In the genomic region with DNA sequence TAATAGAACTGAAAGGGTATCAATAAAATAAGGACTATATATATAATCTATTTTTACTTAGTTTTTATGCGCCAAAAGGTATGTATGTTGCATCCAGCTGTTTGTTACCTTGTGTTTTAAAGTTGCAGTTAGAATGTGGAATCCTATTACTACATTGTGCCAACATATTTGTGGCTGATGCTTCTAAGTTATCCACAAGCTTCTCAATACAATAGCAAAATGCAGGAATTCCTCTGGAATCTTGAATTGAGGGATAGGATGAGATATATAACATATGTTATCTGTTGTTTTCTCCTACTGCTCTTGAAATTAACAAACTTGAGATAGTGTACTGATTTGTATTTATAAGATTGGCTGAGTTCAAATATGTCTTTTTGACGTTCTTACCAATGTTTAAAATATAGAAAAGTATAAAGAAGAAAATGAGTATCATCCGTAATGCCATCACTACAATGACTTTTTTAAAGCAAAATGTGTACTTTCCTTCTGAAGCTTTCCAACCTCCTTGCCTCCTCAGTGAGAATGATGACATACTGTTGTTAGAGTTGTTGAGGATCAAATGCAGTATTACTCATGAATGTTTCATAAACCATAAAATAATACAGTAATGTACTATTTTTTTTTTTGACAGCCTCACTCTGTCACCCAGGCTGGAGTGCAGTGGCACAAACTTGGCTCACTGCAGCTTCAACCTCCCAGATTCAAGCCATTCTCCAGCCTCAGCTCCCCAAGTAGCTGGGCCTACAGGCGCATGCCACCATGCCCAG, we compare ENCODE assay signal across 13 cellular contexts. TPM values are rescaled to one million over a fixed set of nuclear protein-coding genes. Genes with fewer than 3 reads are reported as not detected.
DNase-seq lines count a peak whose midpoint lies in the region; ATAC-seq and TF ChIP-seq lines count a peak whose summit lies in the region.
"Had no signal": no experiment of that assay in that cellular context is flagged by ENCODE, and none has a peak within 500 bp of the region (broad histone marks: within the 10 kb centered on the region; RNA-seq: fewer than 3 reads in every experiment).

No MANE protein-coding gene starts in this region.

- H3K4me3 ChIP-seq in breast epithelium (no peak overlapping the region), OCI-LY7 (ENCODE audit: low read depth, low read length, poor library complexity, severe bottlenecking) (no peak overlapping the region), heart left ventricle (no peak overlapping the region)
- H3K4me3 ChIP-seq: gastrocnemius medialis had no signal

- CTCF ChIA-PET in MCF 10A (lab: Yijun Ruan, JAX) (interaction anchor here (0.7 to 1.1 kb wide), 3 partner anchors 105 to 258 kb away, joined by 3 to 4 read pairs (median 3); no protein-coding TSS in a partner anchor), OCI-LY7 (lab: Charles Lee; ENCODE audit: unreplicated experiment) (interaction anchor here (0.6 kb wide), 1 partner anchor 25 kb away, joined by 3 read pairs; no protein-coding TSS in a partner anchor)

- no peak overlapping the region for H3K27ac ChIP-seq in breast epithelium
- no peak overlapping the region for H3K27ac ChIP-seq in OCI-LY7 (ENCODE audit: low read depth, low read length, poor library complexity, severe bottlenecking)
- no peak overlapping the region for H3K27ac ChIP-seq in heart left ventricle

- H3K9me3 Mint-ChIP-seq in MCF 10A (ENCODE audit: unreplicated experiment): no peaks in the 10 kb centered on the region
- H3K9me3 Mint-ChIP-seq in activated T-helper 2 cell treated with anti-CD3 and anti-CD28 coated beads, Interferon-gamma antibody, Interleukin-2, Interleukin-4, amounts not matched to agents 10 μg/mL and 5 μg/mL and 100 μg/mL, durations not matched to agents 14 hours and 24 hours and 36 hours: no peaks in the 10 kb centered on the region

- TF ChIP-seq CTCF in MCF 10A (IDR thresholded peaks at IDR 0.05; ENCODE audit: unreplicated experiment) (no peak), breast epithelium (IDR thresholded peaks at IDR 0.05) (no peak), OCI-LY7 (conservative IDR thresholded peaks at IDR 0.05; ENCODE audit: low read length) (no peak), heart left ventricle (IDR thresholded peaks at IDR 0.05) (no peak)

- H2AFZ ChIP-seq in OCI-LY7 (ENCODE audit: low read length): no peak overlapping the region

- peak; percentile 54 for DNase-seq in MCF 10A (ENCODE audit: unreplicated experiment)
- no peak for DNase-seq in breast epithelium (ENCODE audit: low spot score in 2 of 2)
- DNase-seq in activated T-helper 2 cell treated with anti-CD3 and anti-CD28 coated beads, Interferon-gamma antibody, Interleukin-2, Interleukin-4, amounts not matched to agents 10 μg/mL and 5 μg/mL and 100 μg/mL, durations not matched to agents 14 hours and 24 hours and 36 hours (ENCODE audit: low spot score): no peak
- peak; percentile 28 for DNase-seq in fibroblast of the conjunctiva (ENCODE audit: low read depth)
- DNase-seq in OCI-LY7 (ENCODE audit: low spot score): no peak
- DNase-seq in heart left ventricle: no peak
- no peak for DNase-seq in hippocampal formation (lab: John Stamatoyannopoulos, UW)
- DNase-seq in NCI-H187 (lab: John Stamatoyannopoulos, UW): no peak
- DNase-seq: central memory CD4-positive, alpha-beta T cell; gastrocnemius medialis; NCI-H526 treated with DMSO at 0.1 percent for 48 hours; stimulated activated CD4-positive, alpha-beta T cell treated with anti-CD3 and anti-CD28 coated beads, Interleukin-4, amount 100 ng/mL, for 24 hours had no signal

- no peak overlapping the region for H3K4me3 Mint-ChIP-seq in MCF 10A (ENCODE audit: unreplicated experiment)
- peak overlapping the region; percentile 9 for H3K4me3 Mint-ChIP-seq in activated T-helper 2 cell treated with anti-CD3 and anti-CD28 coated beads, Interferon-gamma antibody, Interleukin-2, Interleukin-4, amounts not matched to agents 10 μg/mL and 5 μg/mL and 100 μg/mL, durations not matched to agents 14 hours and 24 hours and 36 hours (ENCODE audit: low read depth)

- no peaks in the 10 kb centered on the region for H3K27me3 ChIP-seq in breast epithelium
- no peaks in the 10 kb centered on the region for H3K27me3 ChIP-seq in heart left ventricle
- H3K27me3 ChIP-seq: gastrocnemius medialis had no signal

- peaks cover 0 to 22% of the 10 kb centered on the region in 2 donors for H3K4me1 ChIP-seq in breast epithelium
- peaks cover 74% of the 10 kb centered on the region for H3K4me1 ChIP-seq in OCI-LY7 (ENCODE audit: insufficient read depth, low read length, poor library complexity, severe bottlenecking)
- H3K4me1 ChIP-seq in heart left ventricle: peaks cover 7 to 100% (median 90%) of the 10 kb centered on the region in 12 donors

- no peaks in the 10 kb centered on the region for H3K27me3 Mint-ChIP-seq in MCF 10A (ENCODE audit: insufficient read depth, unreplicated experiment)
- no peaks in the 10 kb centered on the region for H3K27me3 Mint-ChIP-seq in activated T-helper 2 cell treated with anti-CD3 and anti-CD28 coated beads, Interferon-gamma antibody, Interleukin-2, Interleukin-4, amounts not matched to agents 10 μg/mL and 5 μg/mL and 100 μg/mL, durations not matched to agents 14 hours and 24 hours and 36 hours (ENCODE audit: low read depth)

- peaks cover 17% of the 10 kb centered on the region for H3K36me3 Mint-ChIP-seq in MCF 10A (ENCODE audit: insufficient read depth, unreplicated experiment)
- peaks cover 75% of the 10 kb centered on the region for H3K36me3 Mint-ChIP-seq in activated T-helper 2 cell treated with anti-CD3 and anti-CD28 coated beads, Interferon-gamma antibody, Interleukin-2, Interleukin-4, amounts not matched to agents 10 μg/mL and 5 μg/mL and 100 μg/mL, durations not matched to agents 14 hours and 24 hours and 36 hours (ENCODE audit: low read depth)

- peaks cover 69% of the 10 kb centered on the region for H4K20me1 ChIP-seq in OCI-LY7 (ENCODE audit: insufficient read depth, low read length)

- no peak overlapping the region for H3K27ac Mint-ChIP-seq in MCF 10A (ENCODE audit: low read depth, unreplicated experiment)
- H3K27ac Mint-ChIP-seq in activated T-helper 2 cell treated with anti-CD3 and anti-CD28 coated beads, Interferon-gamma antibody, Interleukin-2, Interleukin-4, amounts not matched to agents 10 μg/mL and 5 μg/mL and 100 μg/mL, durations not matched to agents 14 hours and 24 hours and 36 hours: peak overlapping the region; percentile 50

- H3K36me3 ChIP-seq in breast epithelium (no peaks in the 10 kb centered on the region), OCI-LY7 (ENCODE audit: insufficient read depth, low read length) (peaks cover 71% of the 10 kb centered on the region), heart left ventricle (peaks cover 0 to 16% (median 0%) of the 10 kb centered on the region in 9 donors)
- H3K36me3 ChIP-seq: gastrocnemius medialis had no signal

- POLR2A ChIA-PET in MCF 10A (lab: Yijun Ruan, JAX) (interaction anchor here (0.6 to 6.1 kb wide), 11 partner anchors 12 to 1072 kb away, joined by 3 to 25 read pairs (median 3); partner anchors contain the start of gene NUP107), OCI-LY7 (lab: Charles Lee) (interaction anchor here (0.6 to 1.9 kb wide), 8 partner anchors 16 to 1060 kb away, joined by 3 to 8 read pairs (median 4); no protein-coding TSS in a partner anchor)

- no peak for ATAC-seq in heart left ventricle
- ATAC-seq: gastrocnemius medialis, left lobe of liver had no signal

- intact Hi-C loops in MCF 10A (cut with micrococcal nuclease): no loop called here
- intact Hi-C loops in breast epithelium (cut with DNase I; ENCODE audit: low total_unique reads): no loop called here
- intact Hi-C loops in activated T-helper 2 cell treated with anti-CD3 and anti-CD28 coated beads, Interferon-gamma antibody, Interleukin-2, Interleukin-4, amounts not matched to agents 10 μg/mL and 5 μg/mL and 100 μg/mL, durations not matched to agents 14 hours and 24 hours and 36 hours (cut with micrococcal nuclease): loop anchor here (10.0 kb wide), 1 partner anchor 297 kb away; no protein-coding TSS in a partner anchor
- intact Hi-C loops in OCI-LY7 (cut with micrococcal nuclease; ENCODE audit: unreplicated experiment): no loop called here
- intact Hi-C loops in heart left ventricle (cut with DNase I): loop anchor here in 5 of 10 donors (10.0 kb wide), 3 partner anchors 57 to 253 kb away; no protein-coding TSS in a partner anchor

- H3K4me1 Mint-ChIP-seq in MCF 10A (ENCODE audit: insufficient read depth, unreplicated experiment): peaks cover 46% of the 10 kb centered on the region
- H3K4me1 Mint-ChIP-seq in activated T-helper 2 cell treated with anti-CD3 and anti-CD28 coated beads, Interferon-gamma antibody, Interleukin-2, Interleukin-4, amounts not matched to agents 10 μg/mL and 5 μg/mL and 100 μg/mL, durations not matched to agents 14 hours and 24 hours and 36 hours (ENCODE audit: low read depth): peaks cover 73% of the 10 kb centered on the region

- no peak for TF ChIP-seq POLR2A in breast epithelium (IDR thresholded peaks at IDR 0.05)
- no peak for TF ChIP-seq POLR2A in heart left ventricle (IDR thresholded peaks at IDR 0.05)

- BruUV-seq in MCF 10A (replicated peaks; lab: Mats Ljungman, UMichigan) (TSS peak; percentile 98), OCI-LY7 (replicated peaks; lab: Mats Ljungman, UMichigan) (no TSS peak)

- peaks cover 100% of the 10 kb centered on the region for H3K79me2 ChIP-seq in OCI-LY7 (ENCODE audit: insufficient read depth, low read depth, low read length)

- H3K4me2 ChIP-seq in OCI-LY7 (ENCODE audit: low read length): no peak overlapping the region

- no peaks in the 10 kb centered on the region for H3K9me2 ChIP-seq in OCI-LY7 (ENCODE audit: insufficient read depth, low read length)

- WGBS in heart left ventricle, 4 donors: 69 to 79% (median 72%) methylated on average over 4 of the region's 4 CpGs

- H3K9me3 ChIP-seq in breast epithelium (no peaks in the 10 kb centered on the region), OCI-LY7 (ENCODE audit: low read length) (no peaks in the 10 kb centered on the region), heart left ventricle (no peaks in the 10 kb centered on the region)
- H3K9me3 ChIP-seq: gastrocnemius medialis had no signal

RNA-seq across cellular contexts. Expression of gene RAP1B, which starts 6.6 kb away (rescaled TPM):
- total RNA-seq in MCF 10A (2022) (180 and 232 TPM in 2 replicates), breast epithelium (100 to 1,000 TPM; 176 to 198 (median 186) TPM), OCI-LY7 (2022) (164 and 166 TPM in 2 replicates), heart left ventricle (100 to 1,000 TPM in 1 of 9 donors, 10 to 100 TPM in 8; 39.2 to 113 (median 52.2) TPM)
- total RNA-seq in activated T-helper 2 cell treated with anti-CD3 and anti-CD28 coated beads, Interferon-gamma antibody, Interleukin-2, Interleukin-4, amounts not matched to agents 10 μg/mL and 5 μg/mL and 100 μg/mL, durations not matched to agents 14 hours and 24 hours and 36 hours: 174 and 182 TPM in 2 replicates
- 100 and 101 TPM in 2 replicates for total RNA-seq in OCI-LY7 (2014; rRNA removed; shearing (Covaris generic))
- 10 to 100 TPM; 25.3 to 84.5 TPM for polyA plus RNA-seq in heart left ventricle

Comparison
In these comparisons a context has a peak if more than half of its experiments do, and no peak if none do; other contexts are left out.
1. DNase-seq: peak in MCF 10A (single experiment) and fibroblast of the conjunctiva (single experiment); none in breast epithelium (0 of 2), activated T-helper 2 cell treated with anti-CD3 and anti-CD28 coated beads, Interferon-gamma antibody, Interleukin-2, Interleukin-4, amounts not matched to agents 10 μg/mL and 5 μg/mL and 100 μg/mL, durations not matched to agents 14 hours and 24 hours and 36 hours (single experiment), OCI-LY7 (single experiment), heart left ventricle (0 of 5), hippocampal formation (0 of 2) and NCI-H187 (0 of 2).